ENCODE assay signal across 24 cellular contexts in genomic region chrX:137651647-137652046, GRCh38.
"Had no signal": no experiment of that assay in that cellular context is flagged by ENCODE, and none has a peak within 500 bp of the region (broad histone marks: within the 10 kb centered on the region; RNA-seq: fewer than 3 reads in every experiment).

No MANE protein-coding gene starts in this region.

- H3K4me1 ChIP-seq: SJSA1 had no signal

- DNase-seq: IMR-90, Karpas-422, KG1, MG63, NCI-H1092, NCI-H1105 treated with DMSO at 0.1 percent for 48 hours, NCI-H1417 treated with DMSO at 0.1 percent for 48 hours, NCI-H146, NCI-H1694 treated with DMSO at 0.1 percent for 48 hours, NCI-H1930, NCI-H2081, NCI-H2107, NCI-H2227 treated with DMSO at 0.1 percent for 48 hours, NCI-H524, NCI-H526 treated with DMSO at 0.1 percent for 48 hours, NCI-H774, Right ventricle myocardium superior, RPMI8226, SIG-M5, SW 1271 had no signal

- H3K27me3 ChIP-seq: MG63, SJSA1 had no signal

- ATAC-seq: HepG2 had no signal

- H3K4me3 ChIP-seq: MG63, SJSA1, SK-N-MC had no signal

- H3K27ac ChIP-seq: SJSA1, SK-N-MC had no signal

- H3K36me3 ChIP-seq: MG63, SJSA1 had no signal

- H3K9me3 ChIP-seq: MG63, SJSA1 had no signal

- FAIRE-seq: HepG2, RCC 7860 had no signal
